14 cellular contexts compared by ENCODE assay signal in the genomic region with DNA sequence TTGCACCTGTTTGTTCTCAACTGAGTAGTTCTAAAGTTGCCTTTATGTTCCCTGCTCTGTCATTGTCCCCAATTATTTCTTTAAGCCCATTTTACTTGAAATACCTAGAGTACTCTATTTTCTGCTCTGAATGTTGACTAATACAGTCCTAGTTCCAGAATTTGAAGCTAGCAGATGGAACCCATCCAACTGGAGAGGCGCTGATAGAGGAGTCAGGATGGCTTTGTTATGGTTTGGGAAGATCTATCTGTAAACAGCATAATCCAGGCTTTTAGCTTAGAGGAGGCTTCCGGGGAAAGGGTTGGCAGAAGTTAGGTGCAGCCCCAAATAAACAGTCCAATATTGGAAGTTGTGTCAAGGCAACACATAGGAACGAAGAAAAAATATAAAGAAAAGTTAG.
DNase-seq lines count a peak whose midpoint lies in the region; ATAC-seq and TF ChIP-seq lines count a peak whose summit lies in the region.
"Had no signal": no experiment of that assay in that cellular context is flagged by ENCODE, and none has a peak within 500 bp of the region (broad histone marks: within the 10 kb centered on the region; RNA-seq: fewer than 3 reads in every experiment).

No MANE protein-coding gene starts in this region.

- H3K27me3 ChIP-seq in MG63 = no peaks in the 10 kb centered on the region

- no peaks in the 10 kb centered on the region for H3K9me3 ChIP-seq in MG63
- H3K9me3 ChIP-seq: HAP-1 had no signal

- H3K4me3 ChIP-seq in MG63 (no peak overlapping the region), foreskin fibroblast (ENCODE audit: low read depth in 1 of 2, low read length in 2 of 2) (no peak overlapping the region)
- H3K4me3 ChIP-seq: HAP-1 had no signal

- TF ChIP-seq CTCF in foreskin fibroblast (IDR thresholded peaks at IDR 0.05; ENCODE audit: low read depth, low read length) = no peak

- ATAC-seq in HG03378 (IDR thresholded peaks at IDR 0.05; ENCODE audit: unreplicated experiment) (no peak), HG03097 (IDR thresholded peaks at IDR 0.05; ENCODE audit: low FRiP score, unreplicated experiment) (no peak)
- ATAC-seq: HepG2 had no signal

- no peaks in the 10 kb centered on the region for H3K36me3 ChIP-seq in MG63
- H3K36me3 ChIP-seq: HAP-1 had no signal

- DNase-seq in HCEC 1CT (peak; percentile 40), MG63 (peak; percentile 64), foreskin fibroblast (peak; percentile 37 to 71), OCI-M1 (lab: John Stamatoyannopoulos, UW) (no peak), NCI-H774 (lab: John Stamatoyannopoulos, UW) (no peak)
- DNase-seq: ACHN; CD4-positive, alpha-beta memory T cell; DMS153; DMS79; GF-D8 had no signal

Comparison
In these comparisons a context has a peak if more than half of its experiments do, and no peak if none do; other contexts are left out.
1. DNase-seq: peak in HCEC 1CT (single experiment), MG63 (single experiment) and foreskin fibroblast (2 of 2); none in OCI-M1 (single experiment) and NCI-H774 (single experiment).